In genomic region chr13:36207672-36208071, GRCh38 we compare ENCODE assay signal across 25 cellular contexts. TPM values are rescaled to one million over a fixed set of nuclear protein-coding genes. Genes with fewer than 3 reads are reported as not detected.
A peak's percentile ranks its signal among the peaks of the same experiment; 100 is the strongest.
DNase-seq lines count a peak whose midpoint lies in the region; ATAC-seq and TF ChIP-seq lines count a peak whose summit lies in the region.
"Had no signal": no experiment of that assay in that cellular context is flagged by ENCODE, and none has a peak within 500 bp of the region (broad histone marks: within the 10 kb centered on the region; RNA-seq: fewer than 3 reads in every experiment).

No MANE protein-coding gene starts in this region.

- H3K36me3 ChIP-seq in BE2C (no peaks in the 10 kb centered on the region), endodermal cell (ENCODE audit: control insufficient read depth, insufficient read depth, low read length) (no peaks in the 10 kb centered on the region)

- H3K36me3 Mint-ChIP-seq in endodermal cell (ENCODE audit: low read depth): no peaks in the 10 kb centered on the region
- H3K36me3 Mint-ChIP-seq: CD4-positive, CD25-positive, alpha-beta regulatory T cell; mesothelial cell of epicardium; naive thymus-derived CD4-positive, alpha-beta T cell had no signal

- H3K4me3 ChIP-seq in BE2C (ENCODE audit: low read depth, low read length) (no peak overlapping the region), endodermal cell (ENCODE audit: low read length) (no peak overlapping the region)
- H3K4me3 ChIP-seq: K562, testis had no signal

- no peak for DNase-seq in BE2C
- DNase-seq in EH (ENCODE audit: low read depth): peak; percentile 20
- peak; percentile 2 for DNase-seq in NCI-H460 (ENCODE audit: extremely low read depth, low read depth)
- DNase-seq in endodermal cell: no peak
- no peak for DNase-seq in NCI-H345 treated with DMSO at 0.1 percent for 48 hours (lab: John Stamatoyannopoulos, UW; ENCODE audit: unreplicated experiment)
- no peak for DNase-seq in sciatic nerve (ENCODE audit: low spot score)
- DNase-seq in occipital lobe (lab: John Stamatoyannopoulos, UW): no peak
- DNase-seq: activated CD4-positive, alpha-beta T cell treated with anti-CD3 and anti-CD28 coated beads, Interleukin-2, amount 50 U/mL, for 1 hour; activated T-cell treated with anti-CD3 and anti-CD28 coated beads, Interleukin-2, amount 50 U/mL, for 48 hours; CD4-positive, CD25-positive, alpha-beta regulatory T cell; GOT3; islet precursor cell; naive thymus-derived CD4-positive, alpha-beta T cell; NCI-H1436; NCI-H2171 treated with DMSO at 0.1 percent for 48 hours; NCI-H526; stimulated activated naive CD4-positive, alpha-beta T cell treated with Interleukin-2 at 50 U/mL for 16 hours; T-helper 9 cell; testis had no signal

- H3K9me3 ChIP-seq in BE2C (no peaks in the 10 kb centered on the region), endodermal cell (ENCODE audit: control insufficient read depth, low read length) (no peaks in the 10 kb centered on the region)
- H3K9me3 ChIP-seq: testis had no signal

- H3K4me1 ChIP-seq in BE2C: no peaks in the 10 kb centered on the region; the same call in 1 of the 2 replicates
- H3K4me1 ChIP-seq in endodermal cell (ENCODE audit: control insufficient read depth, insufficient read depth, low read length): no peaks in the 10 kb centered on the region
- H3K4me1 ChIP-seq: testis had no signal

- no peaks in the 10 kb centered on the region for H3K4me1 Mint-ChIP-seq in endodermal cell
- H3K4me1 Mint-ChIP-seq: CD4-positive, CD25-positive, alpha-beta regulatory T cell; central memory CD8-positive, alpha-beta T cell; naive thymus-derived CD4-positive, alpha-beta T cell had no signal

- H3K27me3 Mint-ChIP-seq in endodermal cell (ENCODE audit: insufficient read depth): no peaks in the 10 kb centered on the region
- H3K27me3 Mint-ChIP-seq: central memory CD8-positive, alpha-beta T cell had no signal

- H3K4me3 Mint-ChIP-seq in endodermal cell: no peak overlapping the region
- H3K4me3 Mint-ChIP-seq: CD4-positive, CD25-positive, alpha-beta regulatory T cell; central memory CD8-positive, alpha-beta T cell; mesothelial cell of epicardium; naive thymus-derived CD4-positive, alpha-beta T cell; WTC11 had no signal

- no peak overlapping the region for H3K9ac ChIP-seq in endodermal cell (ENCODE audit: extremely low read depth, low read length, poor library complexity, severe bottlenecking)

- ATAC-seq in sciatic nerve: no peak
- ATAC-seq: K562; naive thymus-derived CD4-positive, alpha-beta T cell; WTC11 had no signal

- TF ChIP-seq CTCF in BE2C (IDR thresholded peaks at IDR 0.05; ENCODE audit: low read depth, low read length): peak; percentile 21; the same call in 1 of the 2 replicates
- peak; percentile 24 for TF ChIP-seq CTCF in endodermal cell (conservative IDR thresholded peaks at IDR 0.05)

- 90 to 94% methylated on average over 2 to 5 of the region's 5 CpGs for WGBS in endodermal cell (ENCODE audit: insufficient coverage in 1 of 2, insufficient read length in 1 of 2), 2 experiments

- intact Hi-C loops in sciatic nerve (cut with DNase I): no loop called here

- peaks cover 6% of the 10 kb centered on the region for H3K9me3 Mint-ChIP-seq in endodermal cell

- H3K27me3 ChIP-seq in BE2C (no peaks in the 10 kb centered on the region), endodermal cell (ENCODE audit: control insufficient read depth, insufficient read depth, low read length, poor library complexity, severe bottlenecking) (no peaks in the 10 kb centered on the region)
- H3K27me3 ChIP-seq: testis had no signal

- H3K27ac Mint-ChIP-seq in endodermal cell: no peak overlapping the region
- H3K27ac Mint-ChIP-seq: CD4-positive, CD25-positive, alpha-beta regulatory T cell; mesothelial cell of epicardium; naive thymus-derived CD4-positive, alpha-beta T cell; WTC11 had no signal

- no peak overlapping the region for H3K27ac ChIP-seq in endodermal cell (ENCODE audit: low read depth, low read length)
- H3K27ac ChIP-seq: testis had no signal

RNA-seq across cellular contexts. Expression of gene SOHLH2, which starts 6.7 kb away (rescaled TPM):
- polyA plus RNA-seq in BE2C (2012; ENCODE audit: insufficient read depth, insufficient read length, low read depth): 0.56 TPM
- 0.32 and 0.64 TPM in 2 replicates for total RNA-seq in NCI-H460 (2014; rRNA removed; shearing (Covaris generic))
- polyA plus RNA-seq in NCI-H460 (2014; cell fraction: nucleus; rRNA removed): 1.1 and 1.2 TPM in 2 replicates
- 10 to 100 TPM in 1 of 2 donors, 1 to 10 TPM in 1; 2.1 to 14.2 TPM for total RNA-seq in endodermal cell
- 0.96 TPM for polyA plus RNA-seq in endodermal cell (2013, experiment 1 of 2)
- polyA plus RNA-seq in endodermal cell (2013, experiment 2 of 2): 1.2 TPM
- 0.36 TPM for total RNA-seq in sciatic nerve
- 0.31 TPM for total RNA-seq in occipital lobe
- total RNA-seq: CD4-positive, CD25-positive, alpha-beta regulatory T cell; dermis microvascular lymphatic vessel endothelial cell; lower leg skin; naive thymus-derived CD4-positive, alpha-beta T cell had no signal
- polyA plus RNA-seq: CD4-positive, CD25-positive, alpha-beta regulatory T cell; naive thymus-derived CD4-positive, alpha-beta T cell had no signal

Comparison
In these comparisons a context has a peak if more than half of its experiments do, and no peak if none do; other contexts are left out.
1. DNase-seq: peak in EH (single experiment) and NCI-H460 (single experiment); none in BE2C (single experiment), endodermal cell (single experiment), NCI-H345 treated with DMSO at 0.1 percent for 48 hours (single experiment), sciatic nerve (single experiment) and occipital lobe (single experiment).